Comparison of ENCODE assay signal across 12 cellular contexts in the genomic region with DNA sequence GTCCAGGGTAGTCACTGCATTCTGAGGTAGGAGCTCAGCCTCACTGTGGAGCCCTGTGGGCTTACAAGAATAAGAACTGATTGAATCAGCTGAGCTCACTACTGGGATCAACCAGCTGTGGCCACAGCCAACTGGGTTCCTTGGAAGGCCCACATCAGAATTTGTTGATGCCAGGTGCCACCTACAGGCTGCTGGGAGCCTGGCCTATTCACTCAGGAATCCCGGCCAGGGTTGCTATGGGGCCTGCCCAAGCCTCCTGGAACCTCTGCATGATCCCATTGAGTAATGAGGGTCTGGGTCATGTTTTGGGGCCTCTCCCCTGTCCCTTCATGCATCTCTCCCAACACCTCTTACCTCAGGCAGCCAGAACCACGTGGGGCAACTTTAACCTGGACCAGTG. TPM values are rescaled to one million over a fixed set of nuclear protein-coding genes. Genes with fewer than 3 reads are reported as not detected.
DNase-seq lines count a peak whose midpoint lies in the region; ATAC-seq, FAIRE-seq and TF ChIP-seq lines count a peak whose summit lies in the region.
"Had no signal": no experiment of that assay in that cellular context is flagged by ENCODE, and none has a peak within 500 bp of the region (broad histone marks: within the 10 kb centered on the region; RNA-seq: fewer than 3 reads in every experiment).

No MANE protein-coding gene starts in this region.

- CTCF ChIA-PET in Calu3 (lab: Charles Lee): interaction anchor here (0.6 to 1.0 kb wide), 3 partner anchors 14 to 62 kb away, joined by 3 to 5 read pairs (median 3); no protein-coding TSS in a partner anchor

- peaks cover 3% of the 10 kb centered on the region for H3K27me3 Mint-ChIP-seq in Calu3 (ENCODE audit: unreplicated experiment)

- H3K36me3 Mint-ChIP-seq in Calu3 (ENCODE audit: insufficient read depth, unreplicated experiment): no peaks in the 10 kb centered on the region

- H3K27ac Mint-ChIP-seq in Calu3 (ENCODE audit: unreplicated experiment): no peak overlapping the region

- H3K4me3 ChIP-seq in HFF-Myc (replicated peaks; ENCODE audit: low read depth, low read length): no peak overlapping the region
- H3K4me3 ChIP-seq: body of pancreas had no signal

- ATAC-seq in left colon (peak; percentile 78), GM19397 (IDR thresholded peaks at IDR 0.05; ENCODE audit: unreplicated experiment) (no peak), GM19455 (IDR thresholded peaks at IDR 0.05; ENCODE audit: unreplicated experiment) (no peak)
- ATAC-seq: body of pancreas had no signal

- FAIRE-seq in D721Med (lab: Jason Lieb, UNC): no peak

- no peak overlapping the region for H3K4me3 Mint-ChIP-seq in Calu3 (ENCODE audit: low read depth, unreplicated experiment)

- BruUV-seq in Calu3 (replicated peaks; lab: Mats Ljungman, UMichigan): no TSS peak

- H3K27ac ChIP-seq in VCaP: no peak overlapping the region
- H3K27ac ChIP-seq: body of pancreas had no signal

- intact Hi-C loops in Calu3 (cut with micrococcal nuclease; ENCODE audit: unreplicated experiment): loop anchor here (1.0 to 5.0 kb wide), 2 partner anchors 36 to 64 kb away; no protein-coding TSS in a partner anchor
- intact Hi-C loops in left colon (cut with DNase I, micrococcal nuclease): no loop called here

- no peaks in the 10 kb centered on the region for H3K9me3 Mint-ChIP-seq in Calu3 (ENCODE audit: low read depth, unreplicated experiment)

- H3K4me1 Mint-ChIP-seq in Calu3 (ENCODE audit: low read depth, unreplicated experiment): no peaks in the 10 kb centered on the region

- DNase-seq in Calu3 (peak; percentile 52), HFF-Myc (ENCODE audit: extremely low read depth, low read depth) (no peak), left colon (peak in 1 of 2 donors; percentile 18), GOT3 (lab: John Stamatoyannopoulos, UW) (no peak), D721Med (ENCODE audit: insufficient read length, low spot score) (no peak)
- DNase-seq: NCI-H1417, SHP77 treated with DMSO at 0.1 percent for 48 hours had no signal

- TF ChIP-seq CTCF in Calu3 (IDR thresholded peaks at IDR 0.05; ENCODE audit: unreplicated experiment): no peak
- peak; percentile 33 for TF ChIP-seq CTCF in HFF-Myc (IDR thresholded peaks at IDR 0.05; ENCODE audit: low read depth, low read length, missing control alignments)
- peak; percentile 56 for TF ChIP-seq CTCF in VCaP (conservative IDR thresholded peaks at IDR 0.05)
- TF ChIP-seq CTCF in D721Med (IDR thresholded peaks at IDR 0.05; ENCODE audit: insufficient read depth, missing control alignments): no peak

RNA-seq across cellular contexts. Expression of a gene that starts 53.9 kb away (rescaled TPM):
- total RNA-seq in Calu3 (2022) (0.09 TPM in 1 of 2 replicates, not detected in the other), left colon (not detected)
- total RNA-seq: activated CD8-positive, alpha-beta memory T cell treated with anti-CD3 and anti-CD28 coated beads for 36 hours; body of pancreas had no signal

RNA-seq across cellular contexts. Expression of a gene that starts 54.6 kb away (rescaled TPM):
- total RNA-seq in Calu3 (2022): 121 and 126 TPM in 2 replicates
- 100 to 1,000 TPM; 122 to 128 TPM for total RNA-seq in left colon

Comparison
In these comparisons a context has a peak if more than half of its experiments do, and no peak if none do; other contexts are left out.
1. CTCF ChIP-seq: peak in HFF-Myc (single experiment) and VCaP (single experiment); none in Calu3 (single experiment) and D721Med (single experiment).